Comparison of ENCODE assay signal across 1 cellular context in the genomic region with DNA sequence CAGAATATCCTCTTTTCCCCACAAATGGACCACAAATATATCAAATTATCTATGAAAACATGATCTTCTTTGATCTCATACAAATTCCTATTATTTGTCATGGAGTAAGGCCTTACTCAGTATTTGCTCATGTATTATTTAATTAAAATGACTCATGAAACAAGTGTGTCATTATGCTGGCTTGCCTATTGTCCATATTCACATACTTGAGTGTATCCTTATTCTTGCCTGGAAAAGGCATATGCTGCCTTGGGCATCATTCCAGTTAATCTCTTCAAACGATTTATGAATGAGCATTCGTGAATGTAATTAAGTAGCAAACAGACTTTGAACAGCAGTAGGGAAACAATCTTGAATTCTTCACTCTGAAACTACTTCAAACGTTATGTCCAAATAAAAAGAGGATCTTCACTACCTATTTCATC.
TF ChIP-seq lines count a peak whose summit lies in the region.

No MANE protein-coding gene starts in this region.

TF ChIP-seq in SK-N-SH, 30 proteins besides CTCF, POLR2A, EP300 and RAD21 (continued from another document):
- TF ChIP-seq CHD2 (IDR thresholded peaks at IDR 0.05; ENCODE audit: low read length, partially characterized antibody): no peak
- TF ChIP-seq REST (IDR thresholded peaks at IDR 0.05; ENCODE audit: low read depth, low read length): no peak
- peak; percentile 46; the same call in 1 of the 2 replicates for TF ChIP-seq RCOR1 (IDR thresholded peaks at IDR 0.05; ENCODE audit: low read length)
- TF ChIP-seq TCF12 (IDR thresholded peaks at IDR 0.05): peak; percentile 97
- no peak for TF ChIP-seq TAF1 (IDR thresholded peaks at IDR 0.05; ENCODE audit: borderline replicate concordance, low read depth, low read length)
- no peak for TF ChIP-seq SIN3A (IDR thresholded peaks at IDR 0.05; ENCODE audit: borderline replicate concordance, low read depth, low read length)
- TF ChIP-seq MAX (IDR thresholded peaks at IDR 0.05; ENCODE audit: low read depth): no peak
- TF ChIP-seq, protein P1, sequence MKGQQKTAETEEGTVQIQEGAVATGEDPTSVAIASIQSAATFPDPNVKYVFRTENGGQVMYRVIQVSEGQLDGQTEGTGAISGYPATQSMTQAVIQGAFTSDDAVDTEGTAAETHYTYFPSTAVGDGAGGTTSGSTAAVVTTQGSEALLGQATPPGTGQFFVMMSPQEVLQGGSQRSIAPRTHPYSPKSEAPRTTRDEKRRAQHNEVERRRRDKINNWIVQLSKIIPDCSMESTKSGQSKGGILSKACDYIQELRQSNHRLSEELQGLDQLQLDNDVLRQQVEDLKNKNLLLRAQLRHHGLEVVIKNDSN (IDR thresholded peaks at IDR 0.05; ENCODE audit: borderline replicate concordance, low read depth): no peak
- peak; percentile 68; the same call in 1 of the 2 replicates for TF ChIP-seq ZBTB33 (IDR thresholded peaks at IDR 0.05; ENCODE audit: borderline replicate concordance, low read depth)
- no peak for TF ChIP-seq GATA2 (CRISPR knock-in tag; IDR thresholded peaks at IDR 0.05)
- TF ChIP-seq YY1 (IDR thresholded peaks at IDR 0.05; ENCODE audit: low read depth): no peak
- TF ChIP-seq NFIC (IDR thresholded peaks at IDR 0.05; ENCODE audit: borderline replicate concordance): peak; percentile 75
